37 cellular contexts compared by ENCODE assay signal in genomic region chr11:110198031-110198729, GRCh38.
DNase-seq lines count a peak whose midpoint lies in the region; ATAC-seq and TF ChIP-seq lines count a peak whose summit lies in the region.
"Had no signal": no experiment of that assay in that cellular context is flagged by ENCODE, and none has a peak within 500 bp of the region (broad histone marks: within the 10 kb centered on the region; RNA-seq: fewer than 3 reads in every experiment).

No MANE protein-coding gene starts in this region.

- POLR2A ChIA-PET in MCF 10A (lab: Yijun Ruan, JAX) = interaction anchor here (0.6 to 10.5 kb wide), 10 partner anchors 14 to 1604 kb away, joined by 3 to 146 read pairs (median 6); partner anchors contain the start of genes RDX and ZC3H12C

- peaks cover 18% of the 10 kb centered on the region for H3K36me3 Mint-ChIP-seq in MCF 10A (ENCODE audit: insufficient read depth, unreplicated experiment)
- H3K36me3 Mint-ChIP-seq: activated naive CD4-positive, alpha-beta T cell treated with anti-CD3 and anti-CD28 coated beads, Interleukin-2, amount 50 U/mL, for 72 hours; CD4-positive, CD25-positive, alpha-beta regulatory T cell; immature natural killer cell; memory B cell had no signal

- H3K4me3 Mint-ChIP-seq in MCF 10A (ENCODE audit: unreplicated experiment) = no peak overlapping the region
- H3K4me3 Mint-ChIP-seq: CD4-positive, CD25-positive, alpha-beta regulatory T cell; immature natural killer cell; memory B cell; neural crest cell had no signal

- H3K27me3 Mint-ChIP-seq in MCF 10A (ENCODE audit: insufficient read depth, unreplicated experiment) = no peaks in the 10 kb centered on the region

- no peaks in the 10 kb centered on the region for H3K36me3 ChIP-seq in breast epithelium
- no peaks in the 10 kb centered on the region for H3K36me3 ChIP-seq in skeletal muscle satellite cell (ENCODE audit: insufficient read depth, low read length)
- H3K36me3 ChIP-seq: esophagus squamous epithelium, Peyer's patch, SJSA1, stomach, WERI-Rb-1 had no signal

- H3K4me3 ChIP-seq in breast epithelium (no peak overlapping the region), fibroblast of mammary gland (ENCODE audit: control insufficient read depth, low read depth, low read length) (no peak overlapping the region), skeletal muscle satellite cell (ENCODE audit: low read length) (no peak overlapping the region)
- H3K4me3 ChIP-seq: coronary artery, esophagus squamous epithelium, Peyer's patch, SJSA1, stomach had no signal

- DNase-seq in MCF 10A (ENCODE audit: unreplicated experiment) = peak; percentile 49
- DNase-seq in breast epithelium (ENCODE audit: low spot score in 2 of 2) = no peak
- peak; percentile 73 for DNase-seq in amniotic epithelial cell (ENCODE audit: low read depth)
- DNase-seq in fibroblast of mammary gland (ENCODE audit: low read depth) = peak; percentile 85
- no peak for DNase-seq in GOT3 (lab: John Stamatoyannopoulos, UW)
- DNase-seq: 8988T; activated CD4-positive, alpha-beta T cell treated with anti-CD3 and anti-CD28 coated beads for 48 hours; anterior cingulate cortex; Calu3; CD4-positive, CD25-positive, alpha-beta regulatory T cell; DMS79 treated with DMSO at 0.1 percent for 48 hours; esophagus squamous epithelium; H7; immature natural killer cell; KBM-7; left colon; MM.1S; NCI-H1417; NCI-H2081; NCI-H2227 treated with DMSO at 0.1 percent for 48 hours; NCI-H526 treated with DMSO at 0.1 percent for 48 hours; Peyer's patch; right cardiac atrium; stimulated activated CD4-positive, alpha-beta T cell treated with anti-CD3 and anti-CD28 coated beads, Interleukin-12 subunit alpha, Interleukin-12 subunit beta, amount 100 ng/mL, for 4 hours; stimulated activated CD4-positive, alpha-beta T cell treated with anti-CD3 and anti-CD28 coated beads, Interleukin-4, amount 100 ng/mL, for 1 hour; stomach; T1000; WERI-Rb-1 had no signal

- ATAC-seq in GM18868 (IDR thresholded peaks at IDR 0.05; ENCODE audit: unreplicated experiment) = no peak
- no peak for ATAC-seq in esophagus mucosa
- ATAC-seq: activated naive CD4-positive, alpha-beta T cell treated with anti-CD3 and anti-CD28 coated beads, Interleukin-2, amount 50 U/mL, for 72 hours; left colon; right cardiac atrium had no signal

- H3K27ac ChIP-seq in breast epithelium = no peak overlapping the region
- H3K27ac ChIP-seq: coronary artery, esophagus squamous epithelium, parathyroid adenoma, Peyer's patch, SJSA1, stomach, WERI-Rb-1 had no signal

- H3K4me1 Mint-ChIP-seq in MCF 10A (ENCODE audit: insufficient read depth, unreplicated experiment) = peaks cover 63% of the 10 kb centered on the region
- H3K4me1 Mint-ChIP-seq: immature natural killer cell had no signal

- TF ChIP-seq CTCF in MCF 10A (IDR thresholded peaks at IDR 0.05; ENCODE audit: unreplicated experiment) = no peak
- TF ChIP-seq CTCF in breast epithelium (IDR thresholded peaks at IDR 0.05) = no peak
- no peak for TF ChIP-seq CTCF in fibroblast of mammary gland (conservative IDR thresholded peaks at IDR 0.05; ENCODE audit: control insufficient read depth, insufficient read depth, low read depth, low read length)

- H3K4me1 ChIP-seq in breast epithelium (no peaks in the 10 kb centered on the region), skeletal muscle satellite cell (ENCODE audit: control insufficient read depth, insufficient read depth, low read length) (peaks cover 70% of the 10 kb centered on the region)
- H3K4me1 ChIP-seq: parathyroid adenoma, Peyer's patch had no signal

- intact Hi-C loops in MCF 10A (cut with micrococcal nuclease) = no loop called here
- intact Hi-C loops in breast epithelium (cut with DNase I; ENCODE audit: low total_unique reads) = no loop called here

- no TSS peak for BruUV-seq in MCF 10A (replicated peaks; lab: Mats Ljungman, UMichigan)

- CTCF ChIA-PET in MCF 10A (lab: Yijun Ruan, JAX) = interaction anchor here (0.6 to 8.6 kb wide), 9 partner anchors 12 to 234 kb away, joined by 3 to 74 read pairs (median 3); partner anchors contain the start of gene FDX1

- peak overlapping the region; percentile 73 for H3K9ac ChIP-seq in skeletal muscle satellite cell (ENCODE audit: low read depth, low read length)
- H3K9ac ChIP-seq: parathyroid adenoma had no signal

- H3K27ac Mint-ChIP-seq in MCF 10A (ENCODE audit: low read depth, unreplicated experiment) = peak overlapping the region; percentile 99
- H3K27ac Mint-ChIP-seq: activated naive CD4-positive, alpha-beta T cell treated with anti-CD3 and anti-CD28 coated beads, Interleukin-2, amount 50 U/mL, for 72 hours; CD4-positive, CD25-positive, alpha-beta regulatory T cell; immature natural killer cell; memory B cell had no signal

- H3K9me3 ChIP-seq in breast epithelium (no peaks in the 10 kb centered on the region), skeletal muscle satellite cell (replicated peaks; ENCODE audit: low read length) (no peaks in the 10 kb centered on the region)
- H3K9me3 ChIP-seq: esophagus squamous epithelium, Peyer's patch, SJSA1, stomach had no signal

- no peak for TF ChIP-seq POLR2A in breast epithelium (IDR thresholded peaks at IDR 0.05)

- H3K27me3 ChIP-seq in breast epithelium (no peaks in the 10 kb centered on the region), skeletal muscle satellite cell (ENCODE audit: control insufficient read depth, insufficient read depth, low read length) (no peaks in the 10 kb centered on the region)
- H3K27me3 ChIP-seq: esophagus squamous epithelium, Peyer's patch, SJSA1, stomach had no signal

- H3K4me2 ChIP-seq in skeletal muscle satellite cell (ENCODE audit: low read length) = peak overlapping the region; percentile 11

- no peaks in the 10 kb centered on the region for H3K9me3 Mint-ChIP-seq in MCF 10A (ENCODE audit: unreplicated experiment)
- H3K9me3 Mint-ChIP-seq: activated naive CD4-positive, alpha-beta T cell treated with anti-CD3 and anti-CD28 coated beads, Interleukin-2, amount 50 U/mL, for 72 hours; CD4-positive, CD25-positive, alpha-beta regulatory T cell; immature natural killer cell; memory B cell; neural crest cell had no signal

Comparison
In these comparisons a context has a peak if more than half of its experiments do, and no peak if none do; other contexts are left out.
1. DNase-seq: peak in MCF 10A (single experiment), amniotic epithelial cell (single experiment) and fibroblast of mammary gland (single experiment); none in breast epithelium (0 of 2) and GOT3 (single experiment).